16 cellular contexts compared by ENCODE assay signal in genomic region chr1:22723151-22723550, GRCh38. TPM values are rescaled to one million over a fixed set of nuclear protein-coding genes. Genes with fewer than 3 reads are reported as not detected.
A peak's percentile ranks its signal among the peaks of the same experiment; 100 is the strongest.
DNase-seq lines count a peak whose midpoint lies in the region; ATAC-seq and TF ChIP-seq lines count a peak whose summit lies in the region.
"Had no signal": no experiment of that assay in that cellular context is flagged by ENCODE, and none has a peak within 500 bp of the region (broad histone marks: within the 10 kb centered on the region; RNA-seq: fewer than 3 reads in every experiment).

No MANE protein-coding gene starts in this region.

- H3K27ac ChIP-seq in GM23338 (ENCODE audit: low read depth): no peak overlapping the region
- no peak overlapping the region for H3K27ac ChIP-seq in OCI-LY7 (ENCODE audit: low read depth, low read length, poor library complexity, severe bottlenecking)
- H3K27ac ChIP-seq: BLaER1 had no signal

- no peak overlapping the region for H3K27ac Mint-ChIP-seq in GM23338
- H3K27ac Mint-ChIP-seq: CD14-positive monocyte; CD4-positive, alpha-beta memory T cell had no signal

- H3K4me1 ChIP-seq in GM23338 (ENCODE audit: insufficient read depth) (no peaks in the 10 kb centered on the region), OCI-LY7 (ENCODE audit: insufficient read depth, low read length, poor library complexity, severe bottlenecking) (no peaks in the 10 kb centered on the region)
- H3K4me1 ChIP-seq: HAP-1 had no signal

- BruUV-seq in OCI-LY7 (replicated peaks; lab: Mats Ljungman, UMichigan): no TSS peak

- POLR2A ChIA-PET in OCI-LY7 (lab: Charles Lee): no interaction called here

- no peaks in the 10 kb centered on the region for H3K36me3 Mint-ChIP-seq in GM23338 (ENCODE audit: low read depth)
- H3K36me3 Mint-ChIP-seq: CD14-positive monocyte; CD4-positive, alpha-beta memory T cell had no signal

- no peak for TF ChIP-seq CTCF in GM23338 (conservative IDR thresholded peaks at IDR 0.05; ENCODE audit: low read depth in 2 of 2)
- TF ChIP-seq CTCF in OCI-LY7 (conservative IDR thresholded peaks at IDR 0.05; ENCODE audit: low read length): no peak

- H4K20me1 ChIP-seq in GM23338 (replicated peaks; ENCODE audit: insufficient read depth) (no peaks in the 10 kb centered on the region), OCI-LY7 (ENCODE audit: insufficient read depth, low read length) (no peaks in the 10 kb centered on the region)
- H4K20me1 ChIP-seq: BLaER1 had no signal

- no peaks in the 10 kb centered on the region for H3K79me2 ChIP-seq in GM23338 (replicated peaks; ENCODE audit: insufficient read depth)
- H3K79me2 ChIP-seq in OCI-LY7 (ENCODE audit: insufficient read depth, low read depth, low read length): no peaks in the 10 kb centered on the region

- H3K4me2 ChIP-seq in GM23338 (no peak overlapping the region), OCI-LY7 (ENCODE audit: low read length) (no peak overlapping the region)
- H3K4me2 ChIP-seq: BLaER1 had no signal

- H3K27me3 ChIP-seq in GM23338 (ENCODE audit: insufficient read depth): no peaks in the 10 kb centered on the region

- H2AFZ ChIP-seq in GM23338 (no peak overlapping the region), OCI-LY7 (ENCODE audit: low read length) (no peak overlapping the region)

- H3K36me3 ChIP-seq in GM23338 (ENCODE audit: insufficient read depth): no peaks in the 10 kb centered on the region
- no peaks in the 10 kb centered on the region for H3K36me3 ChIP-seq in OCI-LY7 (ENCODE audit: insufficient read depth, low read length)
- H3K36me3 ChIP-seq: BLaER1, HAP-1 had no signal

- DNase-seq in GM23338 (ENCODE audit: low spot score) (no peak), ecto neural progenitor cell (ENCODE audit: low spot score) (peak; percentile 74), medulla oblongata (ENCODE audit: extremely low spot score) (peak; percentile 52), pons (ENCODE audit: low spot score) (peak; percentile 41), NCI-H345 (lab: John Stamatoyannopoulos, UW) (no peak), OCI-LY7 (ENCODE audit: low spot score) (no peak), left colon (no peak), T-helper 1 cell (no peak)
- DNase-seq: 8988T; CD4-positive, alpha-beta memory T cell; DMS153; DMS79; GDM1 had no signal

- H3K4me1 Mint-ChIP-seq in GM23338: no peaks in the 10 kb centered on the region
- H3K4me1 Mint-ChIP-seq: CD14-positive monocyte; CD4-positive, alpha-beta memory T cell had no signal

- no peaks in the 10 kb centered on the region for H3F3A ChIP-seq in GM23338 (replicated peaks; ENCODE audit: low read depth)

- ATAC-seq in GM23338 (peak; percentile 72), left colon (no peak)

- CTCF ChIA-PET in OCI-LY7 (lab: Charles Lee; ENCODE audit: unreplicated experiment): no interaction called here

- H3K4me3 ChIP-seq in GM23338 (no peak overlapping the region), OCI-LY7 (ENCODE audit: low read depth, low read length, poor library complexity, severe bottlenecking) (no peak overlapping the region)
- H3K4me3 ChIP-seq: BLaER1, HAP-1 had no signal

- H3K4me3 Mint-ChIP-seq in GM23338: no peak overlapping the region
- H3K4me3 Mint-ChIP-seq: CD4-positive, alpha-beta memory T cell had no signal

- no peaks in the 10 kb centered on the region for H3K9me2 ChIP-seq in GM23338 (ENCODE audit: insufficient read depth)
- H3K9me2 ChIP-seq in OCI-LY7 (ENCODE audit: insufficient read depth, low read length): no peaks in the 10 kb centered on the region

- H3K9me3 Mint-ChIP-seq in GM23338: no peaks in the 10 kb centered on the region

- no peaks in the 10 kb centered on the region for H3K9me3 ChIP-seq in OCI-LY7 (ENCODE audit: low read length)
- H3K9me3 ChIP-seq: BLaER1, HAP-1 had no signal

- intact Hi-C loops in OCI-LY7 (cut with micrococcal nuclease; ENCODE audit: unreplicated experiment) (no loop called here), left colon (cut with DNase I, micrococcal nuclease) (no loop called here)

- H3K27me3 Mint-ChIP-seq in GM23338 (ENCODE audit: insufficient read depth, low read depth, poor library complexity): peaks cover 3% of the 10 kb centered on the region

TF ChIP-seq in GM23338, 12 proteins besides CTCF, POLR2A, EP300 and RAD21 (continues in another document):
- TF ChIP-seq CREB1 (CRISPR knock-in tag; IDR thresholded peaks at IDR 0.05; ENCODE audit: low read depth) (no peak), JUNB (IDR thresholded peaks at IDR 0.05; ENCODE audit: unreplicated experiment) (no peak), ETS1 (IDR thresholded peaks at IDR 0.05) (no peak), STAT1 (IDR thresholded peaks at IDR 0.05; ENCODE audit: unreplicated experiment) (no peak), POLR2AphosphoS5 (IDR thresholded peaks at IDR 0.05; ENCODE audit: low read depth) (no peak), EZH2 (IDR thresholded peaks at IDR 0.05; ENCODE audit: low read depth, unreplicated experiment) (no peak), ZNF331 (CRISPR knock-in tag; IDR thresholded peaks at IDR 0.05; ENCODE audit: low read depth) (no peak), EZH2phosphoT487 (IDR thresholded peaks at IDR 0.05; ENCODE audit: unreplicated experiment) (no peak), ZNF462 (CRISPR knock-in tag; IDR thresholded peaks at IDR 0.05) (no peak), NANOG (IDR thresholded peaks at IDR 0.05; ENCODE audit: borderline replicate concordance) (no peak), ZNF114 (CRISPR knock-in tag; IDR thresholded peaks at IDR 0.05) (no peak)

RNA-seq across cellular contexts. Expression of gene EPHB2, which starts 12.5 kb away (rescaled TPM):
- 19.2 and 20.1 TPM in 2 replicates for total RNA-seq in GM23338 (2014; rRNA removed; shearing (Covaris generic))
- 4.1 and 4.5 TPM in 2 replicates for polyA plus RNA-seq in GM23338 (2016; fragmentation: Nextera tagmentation; extraction: Ambion mirVana)
- total RNA-seq in OCI-LY7 (2014; rRNA removed; shearing (Covaris generic)): 0.62 TPM in 1 of 2 replicates, not detected in the other
- total RNA-seq in OCI-LY7 (2022) (0.53 and 0.59 TPM in 2 replicates), left colon (10 to 100 TPM; 43.3 to 72.8 TPM)
- polyA plus RNA-seq: CD4-positive, alpha-beta memory T cell had no signal

Comparison
In these comparisons a context has a peak if more than half of its experiments do, and no peak if none do; other contexts are left out.
1. DNase-seq: peak in ecto neural progenitor cell (single experiment), medulla oblongata (single experiment) and pons (single experiment); none in GM23338 (single experiment), NCI-H345 (single experiment), OCI-LY7 (single experiment), left colon (0 of 2) and T-helper 1 cell (0 of 5).
2. RNA of gene EPHB2, which starts 12.5 kb away (total RNA-seq): 43.3 to 72.8 TPM in left colon and 19.2 to 20.1 TPM in GM23338; 0.53 to 0.62 TPM in OCI-LY7; every median in the first group is over 10 times any median in the second.